ENCODE assay signal across 9 cellular contexts in genomic region chr1:15741183-15741850, GRCh38. TPM values are rescaled to one million over a fixed set of nuclear protein-coding genes. Genes with fewer than 3 reads are reported as not detected.
DNase-seq lines count a peak whose midpoint lies in the region; ATAC-seq, FAIRE-seq and TF ChIP-seq lines count a peak whose summit lies in the region.
"Had no signal": no experiment of that assay in that cellular context is flagged by ENCODE, and none has a peak within 500 bp of the region (broad histone marks: within the 10 kb centered on the region; RNA-seq: fewer than 3 reads in every experiment).

No MANE protein-coding gene starts in this region.

- H3K4me3 Mint-ChIP-seq in activated T-cell treated with anti-CD3 and anti-CD28 coated beads, Interleukin-2, amount 50 U/mL, for 72 hours: no peak overlapping the region
- H3K4me3 Mint-ChIP-seq: natural killer cell treated with Interleukin-12 subunit alpha and Interleukin-12 subunit beta and Interleukin-15 and Interleukin-18, amount 100 ng/mL, for 72 hours had no signal

- no peaks in the 10 kb centered on the region for H3K36me3 Mint-ChIP-seq in activated T-cell treated with anti-CD3 and anti-CD28 coated beads, Interleukin-2, amount 50 U/mL, for 72 hours (ENCODE audit: insufficient read depth in 2 of 2)
- H3K36me3 Mint-ChIP-seq: natural killer cell treated with Interleukin-12 subunit alpha and Interleukin-12 subunit beta and Interleukin-15 and Interleukin-18, amount 100 ng/mL, for 72 hours had no signal

- H3K36me3 ChIP-seq in neutrophil (no peaks in the 10 kb centered on the region), suprapubic skin (no peaks in the 10 kb centered on the region)

- peak; percentile 92 for FAIRE-seq in GM12891 (lab: Jason Lieb, UNC)
- FAIRE-seq in RCC 7860 (lab: Jason Lieb, UNC): no peak

- no peak overlapping the region for H3K4me3 ChIP-seq in neutrophil (ENCODE audit: low read depth in 1 of 2, low read length in 1 of 2)
- no peak overlapping the region for H3K4me3 ChIP-seq in suprapubic skin

- H3K27ac ChIP-seq in neutrophil (no peak overlapping the region), suprapubic skin (no peak overlapping the region)

- TF ChIP-seq POLR2A in GM12891 (IDR thresholded peaks at IDR 0.05; ENCODE audit: low read depth, low read length) (no peak), suprapubic skin (IDR thresholded peaks at IDR 0.05) (no peak)

- in situ Hi-C loops in KBM-7 (cut with MboI; ENCODE audit: low pct_unique_long_range_greater_than_20kb, low sequenced_read_pairs): no loop called here

- H3K4me1 ChIP-seq in neutrophil (ENCODE audit: control insufficient read depth in 1 of 2, insufficient read depth in 1 of 2, low read depth in 1 of 2, low read length in 1 of 2) (no peaks in the 10 kb centered on the region), suprapubic skin (peaks cover 22% of the 10 kb centered on the region)

- ATAC-seq in activated T-cell treated with anti-CD3 and anti-CD28 coated beads, Interleukin-2, amount 50 U/mL, for 72 hours (replicated peaks in 1 of 2): peak; percentile 74 to 82

- no peaks in the 10 kb centered on the region for H3K9me3 Mint-ChIP-seq in activated T-cell treated with anti-CD3 and anti-CD28 coated beads, Interleukin-2, amount 50 U/mL, for 72 hours
- H3K9me3 Mint-ChIP-seq: natural killer cell treated with Interleukin-12 subunit alpha and Interleukin-12 subunit beta and Interleukin-15 and Interleukin-18, amount 100 ng/mL, for 72 hours had no signal

- DNase-seq in GM12891 (ENCODE audit: insufficient read length, low spot score) (peak; percentile 91), KBM-7 (peak; percentile 76), RCC 7860 (ENCODE audit: low spot score) (peak; percentile 69), fibroblast of the conjunctiva (ENCODE audit: low read depth) (peak; percentile 39), suprapubic skin (ENCODE audit: low spot score in 2 of 2) (no peak), OCI-M2 (lab: John Stamatoyannopoulos, UW; ENCODE audit: unreplicated experiment) (no peak)
- peak; percentile 77 to 80 for DNase-seq in activated T-cell treated with anti-CD3 and anti-CD28 coated beads, Interleukin-2, amount 50 U/mL, for 72 hours

- no peaks in the 10 kb centered on the region for H3K9me3 ChIP-seq in neutrophil
- H3K9me3 ChIP-seq in suprapubic skin: no peaks in the 10 kb centered on the region

- no peak for TF ChIP-seq EP300 in suprapubic skin (IDR thresholded peaks at IDR 0.05)

- H3K4me1 Mint-ChIP-seq in activated T-cell treated with anti-CD3 and anti-CD28 coated beads, Interleukin-2, amount 50 U/mL, for 72 hours (ENCODE audit: low read depth): peaks cover 7% of the 10 kb centered on the region

- H3K27ac Mint-ChIP-seq in activated T-cell treated with anti-CD3 and anti-CD28 coated beads, Interleukin-2, amount 50 U/mL, for 72 hours: no peak overlapping the region
- H3K27ac Mint-ChIP-seq: natural killer cell treated with Interleukin-12 subunit alpha and Interleukin-12 subunit beta and Interleukin-15 and Interleukin-18, amount 100 ng/mL, for 72 hours had no signal

- TF ChIP-seq CTCF in neutrophil (IDR thresholded peaks at IDR 0.05) (peak; percentile 61), suprapubic skin (IDR thresholded peaks at IDR 0.05) (peak; percentile 70 to 84)

- no peaks in the 10 kb centered on the region for H3K27me3 ChIP-seq in neutrophil
- H3K27me3 ChIP-seq in suprapubic skin: no peaks in the 10 kb centered on the region

- H3K27me3 Mint-ChIP-seq in activated T-cell treated with anti-CD3 and anti-CD28 coated beads, Interleukin-2, amount 50 U/mL, for 72 hours (ENCODE audit: low read depth): no peaks in the 10 kb centered on the region
- H3K27me3 Mint-ChIP-seq: natural killer cell treated with Interleukin-12 subunit alpha and Interleukin-12 subunit beta and Interleukin-15 and Interleukin-18, amount 100 ng/mL, for 72 hours had no signal

- 17% methylated on average over 13 of the region's 14 CpGs for WGBS in suprapubic skin

TF ChIP-seq in GM12891, 5 proteins besides CTCF, POLR2A, EP300 and RAD21:
- TF ChIP-seq PAX5 (IDR thresholded peaks at IDR 0.05; ENCODE audit: insufficient read depth, low read length, severe bottlenecking) (peak; percentile 8), TAF1 (IDR thresholded peaks at IDR 0.05; ENCODE audit: low read depth, low read length) (no peak)

RNA-seq across cellular contexts. Expression of gene TMEM82, which starts 1.0 kb away (rescaled TPM):
- polyA plus RNA-seq in GM12891 (2012; ENCODE audit: low read depth, missing spikeins): not detected
- total RNA-seq in activated T-cell treated with anti-CD3 and anti-CD28 coated beads, Interleukin-2, amount 50 U/mL, for 72 hours: under 1 TPM in 1 of 2 donors, not detected in 1; 0.49 TPM
- not detected for total RNA-seq in suprapubic skin
- total RNA-seq: natural killer cell treated with Interleukin-12 subunit alpha and Interleukin-12 subunit beta and Interleukin-15 and Interleukin-18, amount 100 ng/mL, for 72 hours had no signal

RNA-seq across cellular contexts. Expression of gene SLC25A34, which starts 5.3 kb away (rescaled TPM):
- polyA plus RNA-seq in GM12891 (2012; ENCODE audit: low read depth, missing spikeins): 0.42 TPM
- total RNA-seq in activated T-cell treated with anti-CD3 and anti-CD28 coated beads, Interleukin-2, amount 50 U/mL, for 72 hours: 1 to 10 TPM; 2.5 to 3.0 TPM
- 1 to 10 TPM; 1.3 to 4.3 (median 2.4) TPM for total RNA-seq in suprapubic skin

RNA-seq across cellular contexts. Expression of gene FBLIM1, which starts 17.3 kb away (rescaled TPM):
- polyA plus RNA-seq in GM12891 (2012; ENCODE audit: low read depth, missing spikeins): not detected
- total RNA-seq in activated T-cell treated with anti-CD3 and anti-CD28 coated beads, Interleukin-2, amount 50 U/mL, for 72 hours: not detected
- 10 to 100 TPM; 24.7 to 43.0 (median 27.4) TPM for total RNA-seq in suprapubic skin
- total RNA-seq: natural killer cell treated with Interleukin-12 subunit alpha and Interleukin-12 subunit beta and Interleukin-15 and Interleukin-18, amount 100 ng/mL, for 72 hours had no signal

RNA-seq across cellular contexts. Expression of gene PLEKHM2, which starts 57.2 kb away (rescaled TPM):
- polyA plus RNA-seq in GM12891 (2012; ENCODE audit: low read depth, missing spikeins): 27.3 TPM
- 10 to 100 TPM; 79.7 to 82.7 TPM for total RNA-seq in activated T-cell treated with anti-CD3 and anti-CD28 coated beads, Interleukin-2, amount 50 U/mL, for 72 hours
- 10 to 100 TPM; 51.3 to 61.6 (median 55.2) TPM for total RNA-seq in suprapubic skin

Comparison
In these comparisons a context has a peak if more than half of its experiments do, and no peak if none do; other contexts are left out.
1. DNase-seq: peak in GM12891 (single experiment), KBM-7 (single experiment), RCC 7860 (single experiment), activated T-cell treated with anti-CD3 and anti-CD28 coated beads, Interleukin-2, amount 50 U/mL, for 72 hours (2 of 2) and fibroblast of the conjunctiva (single experiment); none in suprapubic skin (0 of 2) and OCI-M2 (single experiment).
2. RNA of gene FBLIM1, which starts 17.3 kb away (total RNA-seq): 24.7 to 43.0 TPM in suprapubic skin; not detected in activated T-cell treated with anti-CD3 and anti-CD28 coated beads, Interleukin-2, amount 50 U/mL, for 72 hours; every median in the first group is over 10 times any median in the second.